Comparison of ENCODE assay signal across 1 cellular context in the genomic region with DNA sequence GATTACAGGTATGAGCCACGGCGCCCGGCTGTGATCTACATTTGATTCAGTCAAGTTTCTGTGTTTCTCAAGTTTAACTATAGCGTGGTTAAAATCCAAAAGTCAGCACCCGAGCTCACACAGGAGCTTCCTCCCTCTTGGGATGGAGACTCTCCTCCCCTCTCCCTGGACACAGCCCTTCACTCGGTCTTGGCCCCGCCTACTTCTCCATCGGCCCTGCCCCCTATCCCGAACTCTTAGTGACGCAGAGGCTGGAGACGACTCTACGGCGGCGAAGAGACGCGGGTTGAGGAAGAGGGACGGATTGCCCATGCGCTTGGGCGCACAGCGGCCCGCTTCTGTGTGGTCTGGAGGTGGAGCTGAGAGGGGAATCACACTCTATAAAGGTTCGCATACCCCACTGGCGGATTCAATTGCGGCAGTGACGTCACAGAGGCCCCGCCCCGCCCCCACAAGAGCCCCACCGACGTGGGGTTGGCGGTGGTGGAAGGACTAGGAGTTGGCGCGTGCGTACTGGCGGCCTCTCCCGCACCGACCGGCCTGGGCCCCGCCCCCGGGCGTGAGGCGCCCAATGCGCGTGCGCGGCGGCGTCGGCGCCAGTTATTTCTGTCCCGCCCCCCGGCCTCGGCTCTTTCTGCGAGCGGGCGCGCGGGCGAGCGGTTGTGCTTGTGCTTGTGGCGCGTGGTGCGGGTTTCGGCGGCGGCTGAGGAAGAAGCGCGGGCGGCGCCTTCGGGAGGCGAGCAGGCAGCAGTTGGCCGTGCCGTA.
A peak's percentile ranks its signal among the peaks of the same experiment; 100 is the strongest.
TF ChIP-seq lines count a peak whose summit lies in the region.

A gene (plus strand): TSS at position 239 of the 765 bp plus-strand sequence. CDS start 694 bp downstream, outside the sequence.

TF ChIP-seq in A549, 52 proteins besides CTCF, POLR2A, EP300 and RAD21 (continued from another document):
- TF ChIP-seq RNF2 (IDR thresholded peaks at IDR 0.05; ENCODE audit: borderline replicate concordance, low read depth) (no peak), RFX5 (IDR thresholded peaks at IDR 0.05) (peak; percentile 21; the same call in 1 of the 2 replicates), CHD4 (IDR thresholded peaks at IDR 0.05; ENCODE audit: borderline replicate concordance) (0 out of 2 replicates have a peak, but pooled peaks have one; percentile 14), CEBPB (IDR thresholded peaks at IDR 0.05) (no peak), MAZ (IDR thresholded peaks at IDR 0.05; ENCODE audit: borderline replicate concordance, low read depth, low read length) (peak; percentile 13; the same call in 1 of the 2 replicates), TP53 (CRISPR knock-in tag; IDR thresholded peaks at IDR 0.05) (no peak), PHF8 (IDR thresholded peaks at IDR 0.05; ENCODE audit: borderline replicate concordance, low read depth) (peak; percentile 90), RARB (CRISPR knock-in tag; IDR thresholded peaks at IDR 0.05) (no peak)
- TF ChIP-seq, protein P1, sequence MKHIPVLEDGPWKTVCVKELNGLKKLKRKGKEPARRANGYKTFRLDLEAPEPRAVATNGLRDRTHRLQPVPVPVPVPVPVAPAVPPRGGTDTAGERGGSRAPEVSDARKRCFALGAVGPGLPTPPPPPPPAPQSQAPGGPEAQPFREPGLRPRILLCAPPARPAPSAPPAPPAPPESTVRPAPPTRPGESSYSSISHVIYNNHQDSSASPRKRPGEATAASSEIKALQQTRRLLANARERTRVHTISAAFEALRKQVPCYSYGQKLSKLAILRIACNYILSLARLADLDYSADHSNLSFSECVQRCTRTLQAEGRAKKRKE (CRISPR knock-in tag; IDR thresholded peaks at IDR 0.05; ENCODE audit: low read depth) = no peak
